In genomic region chr14:104224516-104225281, GRCh38 we compare ENCODE assay signal across 9 cellular contexts.
A peak's percentile ranks its signal among the peaks of the same experiment; 100 is the strongest.
DNase-seq lines count a peak whose midpoint lies in the region; ATAC-seq and TF ChIP-seq lines count a peak whose summit lies in the region.
"Had no signal": no experiment of that assay in that cellular context is flagged by ENCODE, and none has a peak within 500 bp of the region (broad histone marks: within the 10 kb centered on the region; RNA-seq: fewer than 3 reads in every experiment).

No MANE protein-coding gene starts in this region.

- no peak overlapping the region for H3K27ac ChIP-seq in psoas muscle

- H3K4me1 Mint-ChIP-seq in chondrocyte (ENCODE audit: low read depth), result no peaks in the 10 kb centered on the region

- intact Hi-C loops in psoas muscle (cut with DNase I), result no loop called here
- intact Hi-C loops in sciatic nerve (cut with DNase I), result loop anchor here (5.0 kb wide), 1 partner anchor 1882 kb away; no protein-coding TSS in a partner anchor

- ATAC-seq in psoas muscle (no peak), esophagus mucosa (no peak), sciatic nerve (no peak), HG03571 (IDR thresholded peaks at IDR 0.05; ENCODE audit: unreplicated experiment) (no peak)

- peaks cover 7% of the 10 kb centered on the region for H3K9me3 Mint-ChIP-seq in chondrocyte (ENCODE audit: low read depth)
- H3K9me3 Mint-ChIP-seq: central memory CD8-positive, alpha-beta T cell had no signal

- H3K4me1 ChIP-seq in psoas muscle, result no peaks in the 10 kb centered on the region

- 49 to 55% (median 51%) methylated on average over 19 of the region's 19 CpGs for whole genome bisulfite sequencing in psoas muscle, 3 donors

- no peak overlapping the region for H3K4me3 Mint-ChIP-seq in chondrocyte (ENCODE audit: unreplicated experiment)
- H3K4me3 Mint-ChIP-seq: central memory CD8-positive, alpha-beta T cell had no signal

- peaks cover 5% of the 10 kb centered on the region for H3K36me3 Mint-ChIP-seq in chondrocyte (ENCODE audit: low read depth)

- peak; percentile 65 for TF ChIP-seq CTCF in GM06990 (IDR thresholded peaks at IDR 0.05; ENCODE audit: insufficient read depth, low read length, poor library complexity, severe bottlenecking)
- TF ChIP-seq CTCF in chondrocyte (IDR thresholded peaks at IDR 0.05), result peak; percentile 60
- TF ChIP-seq CTCF in psoas muscle (IDR thresholded peaks at IDR 0.05), result peak; percentile 33

- H3K36me3 ChIP-seq in GM06990 (ENCODE audit: control insufficient read depth, insufficient read depth, low read length), result no peaks in the 10 kb centered on the region
- H3K36me3 ChIP-seq in psoas muscle (ENCODE audit: insufficient read depth in 1 of 2, low read depth in 1 of 2), result no peaks in the 10 kb centered on the region

- H3K27ac Mint-ChIP-seq in chondrocyte (ENCODE audit: unreplicated experiment), result no peak overlapping the region

- H3K9me3 ChIP-seq in psoas muscle, result no peaks in the 10 kb centered on the region

- H3K27me3 ChIP-seq in GM06990 (replicated peaks; ENCODE audit: control insufficient read depth, insufficient read depth, low read length) (no peaks in the 10 kb centered on the region), psoas muscle (ENCODE audit: insufficient read depth in 3 of 3, low read length in 2 of 3) (peaks cover 0 to 43% (median 19%) of the 10 kb centered on the region in 3 donors)

- peaks cover 4% of the 10 kb centered on the region for H3K27me3 Mint-ChIP-seq in chondrocyte (ENCODE audit: low read depth)

- H3K4me3 ChIP-seq in GM06990 (replicated peaks; ENCODE audit: low read depth, low read length) (no peak overlapping the region), psoas muscle (no peak overlapping the region)

- no peak for DNase-seq in GM06990 (ENCODE audit: extremely low read depth, insufficient read length)
- DNase-seq in NCI-H526 treated with DMSO at 0.1 percent for 48 hours (lab: John Stamatoyannopoulos, UW), result peak; percentile 52
- DNase-seq in chondrocyte (ENCODE audit: low spot score), result peak; percentile 84
- peak; percentile 28 to 51 for DNase-seq in psoas muscle
- DNase-seq in DMS114 treated with DMSO at 0.1 percent for 48 hours (lab: John Stamatoyannopoulos, UW; ENCODE audit: unreplicated experiment), result no peak
- DNase-seq in sciatic nerve (ENCODE audit: low spot score), result no peak

Comparison
In these comparisons a context has a peak if more than half of its experiments do, and no peak if none do; other contexts are left out.
1. DNase-seq: peak in NCI-H526 treated with DMSO at 0.1 percent for 48 hours (single experiment), chondrocyte (single experiment) and psoas muscle (2 of 2); none in GM06990 (single experiment), DMS114 treated with DMSO at 0.1 percent for 48 hours (single experiment) and sciatic nerve (single experiment).
2. Peak in every context shown above with its lines, with median percentiles within 50 percentile points of each other: CTCF ChIP-seq.